ENCODE assay signal across 2 cellular contexts in the genomic region with DNA sequence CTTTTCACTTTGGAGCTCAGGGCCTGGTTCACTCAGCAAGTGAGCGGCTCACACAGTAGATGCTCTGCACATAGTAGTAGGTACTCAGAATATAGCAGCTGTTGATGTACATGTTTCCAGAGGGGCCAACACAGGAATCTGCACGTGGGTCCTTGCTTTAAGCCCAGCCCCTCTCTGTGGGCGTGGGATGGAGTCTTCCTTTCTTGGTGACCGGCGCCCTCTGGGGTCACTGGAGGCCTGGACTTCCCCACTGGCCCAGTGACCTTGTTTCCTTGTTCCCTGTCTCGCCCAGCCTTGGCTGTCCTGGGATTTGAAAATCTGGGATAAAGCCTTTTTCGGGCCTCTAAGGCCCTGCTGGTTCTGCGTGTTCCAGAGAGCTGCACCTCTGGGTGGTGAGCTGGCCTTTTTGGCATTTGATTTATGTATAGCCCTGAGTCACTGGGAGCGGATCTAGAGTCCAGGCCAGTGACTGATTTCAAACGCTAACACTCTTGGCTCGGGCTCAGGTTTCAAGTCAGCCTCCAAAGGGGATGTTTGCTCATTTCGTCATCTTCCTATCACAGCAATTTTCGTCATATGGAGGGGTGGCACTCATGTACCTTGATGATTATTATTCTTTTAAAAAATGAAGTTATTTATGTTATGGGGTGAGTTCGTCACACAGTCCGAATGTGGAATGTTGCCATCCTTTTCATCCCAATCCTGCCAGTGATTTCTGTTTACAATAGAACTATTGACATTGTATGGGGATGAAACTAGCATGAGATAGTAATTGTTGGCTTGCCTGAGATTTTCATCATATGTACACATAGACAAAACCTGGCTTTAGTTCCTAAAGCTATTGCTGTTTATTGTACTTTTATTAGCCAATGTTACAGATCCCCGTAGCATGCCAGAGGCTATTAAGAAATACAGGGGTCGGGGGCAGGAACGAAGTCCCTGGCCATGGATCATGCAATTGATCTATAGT.
A peak's percentile ranks its signal among the peaks of the same experiment; 100 is the strongest.
TF ChIP-seq lines count a peak whose summit lies in the region.

No MANE protein-coding gene starts in this region.

TF ChIP-seq in HEK293, 187 proteins besides CTCF, POLR2A, EP300 and RAD21 (continued from another document and continues in another):
- TF ChIP-seq, protein P1, sequence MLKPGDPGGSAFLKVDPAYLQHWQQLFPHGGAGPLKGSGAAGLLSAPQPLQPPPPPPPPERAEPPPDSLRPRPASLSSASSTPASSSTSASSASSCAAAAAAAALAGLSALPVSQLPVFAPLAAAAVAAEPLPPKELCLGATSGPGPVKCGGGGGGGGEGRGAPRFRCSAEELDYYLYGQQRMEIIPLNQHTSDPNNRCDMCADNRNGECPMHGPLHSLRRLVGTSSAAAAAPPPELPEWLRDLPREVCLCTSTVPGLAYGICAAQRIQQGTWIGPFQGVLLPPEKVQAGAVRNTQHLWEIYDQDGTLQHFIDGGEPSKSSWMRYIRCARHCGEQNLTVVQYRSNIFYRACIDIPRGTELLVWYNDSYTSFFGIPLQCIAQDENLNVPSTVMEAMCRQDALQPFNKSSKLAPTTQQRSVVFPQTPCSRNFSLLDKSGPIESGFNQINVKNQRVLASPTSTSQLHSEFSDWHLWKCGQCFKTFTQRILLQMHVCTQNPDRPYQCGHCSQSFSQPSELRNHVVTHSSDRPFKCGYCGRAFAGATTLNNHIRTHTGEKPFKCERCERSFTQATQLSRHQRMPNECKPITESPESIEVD (tag by site-specific recombination; IDR thresholded peaks at IDR 0.05) = peak; percentile 85
- TF ChIP-seq FEZF1 (tag by site-specific recombination; IDR thresholded peaks at IDR 0.05) = peak; percentile 98
- TF ChIP-seq ZNF596 (tag by site-specific recombination; IDR thresholded peaks at IDR 0.05) = no peak
- peak; percentile 80; the same call in 1 of the 2 replicates for TF ChIP-seq ZNF561 (tag by site-specific recombination; IDR thresholded peaks at IDR 0.05; ENCODE audit: borderline replicate concordance)
- TF ChIP-seq, protein P2, sequence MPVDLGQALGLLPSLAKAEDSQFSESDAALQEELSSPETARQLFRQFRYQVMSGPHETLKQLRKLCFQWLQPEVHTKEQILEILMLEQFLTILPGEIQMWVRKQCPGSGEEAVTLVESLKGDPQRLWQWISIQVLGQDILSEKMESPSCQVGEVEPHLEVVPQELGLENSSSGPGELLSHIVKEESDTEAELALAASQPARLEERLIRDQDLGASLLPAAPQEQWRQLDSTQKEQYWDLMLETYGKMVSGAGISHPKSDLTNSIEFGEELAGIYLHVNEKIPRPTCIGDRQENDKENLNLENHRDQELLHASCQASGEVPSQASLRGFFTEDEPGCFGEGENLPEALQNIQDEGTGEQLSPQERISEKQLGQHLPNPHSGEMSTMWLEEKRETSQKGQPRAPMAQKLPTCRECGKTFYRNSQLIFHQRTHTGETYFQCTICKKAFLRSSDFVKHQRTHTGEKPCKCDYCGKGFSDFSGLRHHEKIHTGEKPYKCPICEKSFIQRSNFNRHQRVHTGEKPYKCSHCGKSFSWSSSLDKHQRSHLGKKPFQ (tag by site-specific recombination; IDR thresholded peaks at IDR 0.05) = 0 out of 2 replicates have a peak, but pooled peaks have one; percentile 13
- TF ChIP-seq, protein P3, sequence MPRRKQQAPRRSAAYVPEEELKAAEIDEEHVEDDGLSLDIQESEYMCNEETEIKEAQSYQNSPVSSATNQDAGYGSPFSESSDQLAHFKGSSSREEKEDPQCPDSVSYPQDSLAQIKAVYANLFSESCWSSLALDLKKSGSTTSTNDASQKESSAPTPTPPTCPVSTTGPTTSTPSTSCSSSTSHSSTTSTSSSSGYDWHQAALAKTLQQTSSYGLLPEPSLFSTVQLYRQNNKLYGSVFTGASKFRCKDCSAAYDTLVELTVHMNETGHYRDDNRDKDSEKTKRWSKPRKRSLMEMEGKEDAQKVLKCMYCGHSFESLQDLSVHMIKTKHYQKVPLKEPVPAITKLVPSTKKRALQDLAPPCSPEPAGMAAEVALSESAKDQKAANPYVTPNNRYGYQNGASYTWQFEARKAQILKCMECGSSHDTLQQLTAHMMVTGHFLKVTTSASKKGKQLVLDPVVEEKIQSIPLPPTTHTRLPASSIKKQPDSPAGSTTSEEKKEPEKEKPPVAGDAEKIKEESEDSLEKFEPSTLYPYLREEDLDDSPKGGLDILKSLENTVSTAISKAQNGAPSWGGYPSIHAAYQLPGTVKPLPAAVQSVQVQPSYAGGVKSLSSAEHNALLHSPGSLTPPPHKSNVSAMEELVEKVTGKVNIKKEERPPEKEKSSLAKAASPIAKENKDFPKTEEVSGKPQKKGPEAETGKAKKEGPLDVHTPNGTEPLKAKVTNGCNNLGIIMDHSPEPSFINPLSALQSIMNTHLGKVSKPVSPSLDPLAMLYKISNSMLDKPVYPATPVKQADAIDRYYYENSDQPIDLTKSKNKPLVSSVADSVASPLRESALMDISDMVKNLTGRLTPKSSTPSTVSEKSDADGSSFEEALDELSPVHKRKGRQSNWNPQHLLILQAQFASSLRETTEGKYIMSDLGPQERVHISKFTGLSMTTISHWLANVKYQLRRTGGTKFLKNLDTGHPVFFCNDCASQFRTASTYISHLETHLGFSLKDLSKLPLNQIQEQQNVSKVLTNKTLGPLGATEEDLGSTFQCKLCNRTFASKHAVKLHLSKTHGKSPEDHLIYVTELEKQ (tag by site-specific recombination; IDR thresholded peaks at IDR 0.05; ENCODE audit: borderline replicate concordance) = peak; percentile 91
- TF ChIP-seq ZBTB21 (tag by site-specific recombination; IDR thresholded peaks at IDR 0.05) = peak; percentile 96
- 0 out of 2 replicates have a peak, but pooled peaks have one; percentile 68 for TF ChIP-seq GFI1B (tag by site-specific recombination; IDR thresholded peaks at IDR 0.05)
- TF ChIP-seq, protein P4, sequence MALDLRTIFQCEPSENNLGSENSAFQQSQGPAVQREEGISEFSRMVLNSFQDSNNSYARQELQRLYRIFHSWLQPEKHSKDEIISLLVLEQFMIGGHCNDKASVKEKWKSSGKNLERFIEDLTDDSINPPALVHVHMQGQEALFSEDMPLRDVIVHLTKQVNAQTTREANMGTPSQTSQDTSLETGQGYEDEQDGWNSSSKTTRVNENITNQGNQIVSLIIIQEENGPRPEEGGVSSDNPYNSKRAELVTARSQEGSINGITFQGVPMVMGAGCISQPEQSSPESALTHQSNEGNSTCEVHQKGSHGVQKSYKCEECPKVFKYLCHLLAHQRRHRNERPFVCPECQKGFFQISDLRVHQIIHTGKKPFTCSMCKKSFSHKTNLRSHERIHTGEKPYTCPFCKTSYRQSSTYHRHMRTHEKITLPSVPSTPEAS (tag by site-specific recombination; IDR thresholded peaks at IDR 0.05) = no peak
- TF ChIP-seq ZNF701 (tag by site-specific recombination; IDR thresholded peaks at IDR 0.05) = no peak
- TF ChIP-seq, protein P5, sequence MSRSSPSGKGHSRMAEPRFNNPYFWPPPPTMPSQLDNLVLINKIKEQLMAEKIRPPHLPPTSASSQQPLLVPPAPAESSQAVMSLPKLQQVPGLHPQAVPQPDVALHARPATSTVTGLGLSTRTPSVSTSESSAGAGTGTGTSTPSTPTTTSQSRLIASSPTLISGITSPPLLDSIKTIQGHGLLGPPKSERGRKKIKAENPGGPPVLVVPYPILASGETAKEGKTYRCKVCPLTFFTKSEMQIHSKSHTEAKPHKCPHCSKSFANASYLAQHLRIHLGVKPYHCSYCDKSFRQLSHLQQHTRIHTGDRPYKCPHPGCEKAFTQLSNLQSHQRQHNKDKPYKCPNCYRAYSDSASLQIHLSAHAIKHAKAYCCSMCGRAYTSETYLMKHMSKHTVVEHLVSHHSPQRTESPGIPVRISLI (tag by site-specific recombination; IDR thresholded peaks at IDR 0.05) = peak; percentile 10; the same call in 1 of the 2 replicates
- peak; percentile 68; the same call in 1 of the 2 replicates for TF ChIP-seq ZBTB20 (tag by site-specific recombination; IDR thresholded peaks at IDR 0.05)
- TF ChIP-seq SCRT1 (tag by site-specific recombination; IDR thresholded peaks at IDR 0.05; ENCODE audit: borderline replicate concordance) = no peak
- no peak for TF ChIP-seq TCF7L2 (IDR thresholded peaks at IDR 0.05; ENCODE audit: borderline replicate concordance, low read depth, low read length)
- peak; percentile 97 for TF ChIP-seq SP7 (tag by site-specific recombination; IDR thresholded peaks at IDR 0.05)
- 0 out of 2 replicates have a peak, but pooled peaks have one; percentile 79 for TF ChIP-seq ZFP69B (tag by site-specific recombination; IDR thresholded peaks at IDR 0.05)

TF ChIP-seq in liver, 16 proteins besides CTCF, POLR2A, EP300 and RAD21 (continued from another document):
- TF ChIP-seq, protein P6, sequence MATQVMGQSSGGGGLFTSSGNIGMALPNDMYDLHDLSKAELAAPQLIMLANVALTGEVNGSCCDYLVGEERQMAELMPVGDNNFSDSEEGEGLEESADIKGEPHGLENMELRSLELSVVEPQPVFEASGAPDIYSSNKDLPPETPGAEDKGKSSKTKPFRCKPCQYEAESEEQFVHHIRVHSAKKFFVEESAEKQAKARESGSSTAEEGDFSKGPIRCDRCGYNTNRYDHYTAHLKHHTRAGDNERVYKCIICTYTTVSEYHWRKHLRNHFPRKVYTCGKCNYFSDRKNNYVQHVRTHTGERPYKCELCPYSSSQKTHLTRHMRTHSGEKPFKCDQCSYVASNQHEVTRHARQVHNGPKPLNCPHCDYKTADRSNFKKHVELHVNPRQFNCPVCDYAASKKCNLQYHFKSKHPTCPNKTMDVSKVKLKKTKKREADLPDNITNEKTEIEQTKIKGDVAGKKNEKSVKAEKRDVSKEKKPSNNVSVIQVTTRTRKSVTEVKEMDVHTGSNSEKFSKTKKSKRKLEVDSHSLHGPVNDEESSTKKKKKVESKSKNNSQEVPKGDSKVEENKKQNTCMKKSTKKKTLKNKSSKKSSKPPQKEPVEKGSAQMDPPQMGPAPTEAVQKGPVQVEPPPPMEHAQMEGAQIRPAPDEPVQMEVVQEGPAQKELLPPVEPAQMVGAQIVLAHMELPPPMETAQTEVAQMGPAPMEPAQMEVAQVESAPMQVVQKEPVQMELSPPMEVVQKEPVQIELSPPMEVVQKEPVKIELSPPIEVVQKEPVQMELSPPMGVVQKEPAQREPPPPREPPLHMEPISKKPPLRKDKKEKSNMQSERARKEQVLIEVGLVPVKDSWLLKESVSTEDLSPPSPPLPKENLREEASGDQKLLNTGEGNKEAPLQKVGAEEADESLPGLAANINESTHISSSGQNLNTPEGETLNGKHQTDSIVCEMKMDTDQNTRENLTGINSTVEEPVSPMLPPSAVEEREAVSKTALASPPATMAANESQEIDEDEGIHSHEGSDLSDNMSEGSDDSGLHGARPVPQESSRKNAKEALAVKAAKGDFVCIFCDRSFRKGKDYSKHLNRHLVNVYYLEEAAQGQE (IDR thresholded peaks at IDR 0.05) = peak; percentile 87
- TF ChIP-seq, protein P7, sequence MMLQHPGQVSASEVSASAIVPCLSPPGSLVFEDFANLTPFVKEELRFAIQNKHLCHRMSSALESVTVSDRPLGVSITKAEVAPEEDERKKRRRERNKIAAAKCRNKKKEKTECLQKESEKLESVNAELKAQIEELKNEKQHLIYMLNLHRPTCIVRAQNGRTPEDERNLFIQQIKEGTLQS (IDR thresholded peaks at IDR 0.05) = peak; percentile 94
- TF ChIP-seq, protein P8, sequence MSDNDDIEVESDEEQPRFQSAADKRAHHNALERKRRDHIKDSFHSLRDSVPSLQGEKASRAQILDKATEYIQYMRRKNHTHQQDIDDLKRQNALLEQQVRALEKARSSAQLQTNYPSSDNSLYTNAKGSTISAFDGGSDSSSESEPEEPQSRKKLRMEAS (IDR thresholded peaks at IDR 0.05) = peak; percentile 61
- TF ChIP-seq EGR1 (IDR thresholded peaks at IDR 0.05; ENCODE audit: low read depth in 2 of 2) = peak in 1 of 2 donors; percentile 50
- peak; percentile 61 for TF ChIP-seq YY1 (IDR thresholded peaks at IDR 0.05)
